23 cellular contexts compared by ENCODE assay signal in the genomic region with DNA sequence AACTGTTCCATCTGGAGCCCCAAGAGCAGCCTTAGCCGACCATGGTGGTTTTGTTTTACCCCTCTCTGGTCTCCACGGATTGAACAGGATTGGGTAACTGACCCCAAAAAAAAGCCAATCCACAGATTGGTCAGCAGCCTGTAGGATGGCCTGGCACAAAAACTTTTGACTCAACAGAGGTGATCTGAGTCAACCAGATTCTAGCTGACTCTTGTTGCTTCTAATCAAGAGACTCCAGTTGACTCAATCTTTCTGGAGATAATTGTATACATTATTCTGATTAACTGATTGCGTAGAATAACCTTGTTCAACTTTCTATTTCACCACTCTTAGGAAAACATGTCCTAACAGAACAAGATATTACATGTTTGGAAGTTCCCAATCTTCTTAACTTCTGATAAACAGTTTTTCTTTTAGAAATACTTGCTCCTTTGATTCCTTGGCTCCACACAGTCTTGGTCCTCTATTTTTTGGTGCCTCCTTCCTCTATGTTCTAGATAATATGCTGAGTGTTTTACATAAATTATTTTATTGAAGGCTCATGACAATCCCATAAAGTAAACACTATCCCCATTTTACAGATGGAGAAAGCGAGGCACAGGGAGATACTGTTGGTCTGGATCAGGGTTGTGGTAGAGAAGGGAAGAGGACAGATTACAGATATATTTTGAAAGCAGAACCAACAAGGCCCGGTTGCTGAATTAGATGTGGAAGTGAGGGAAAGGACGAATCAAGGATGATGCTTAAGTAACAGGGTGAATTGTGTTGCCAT. TPM values are rescaled to one million over a fixed set of nuclear protein-coding genes. Genes with fewer than 3 reads are reported as not detected.
A peak's percentile ranks its signal among the peaks of the same experiment; 100 is the strongest.
DNase-seq lines count a peak whose midpoint lies in the region; ATAC-seq and TF ChIP-seq lines count a peak whose summit lies in the region.
"Had no signal": no experiment of that assay in that cellular context is flagged by ENCODE, and none has a peak within 500 bp of the region (broad histone marks: within the 10 kb centered on the region; RNA-seq: fewer than 3 reads in every experiment).

No MANE protein-coding gene starts in this region.

- DNase-seq in activated T-cell treated with anti-CD3 and anti-CD28 coated beads, Interleukin-2, amount 50 U/mL, for 4 hours, result no peak
- DNase-seq in activated T-cell treated with anti-CD3 and anti-CD28 coated beads for 4 hours (no peak), sigmoid colon (no peak)
- peak; percentile 51 for DNase-seq in T-helper 2 cell treated with Interferon-gamma antibody and Interleukin-4, amounts not matched to agents 5 μg/mL and 100 μg/mL, for 36 hours (ENCODE audit: low spot score)
- DNase-seq in stimulated activated effector memory CD8-positive, alpha-beta T cell treated with anti-CD3 and anti-CD28 coated beads, Interleukin-12 subunit alpha, Interleukin-12 subunit beta, amount 100 ng/mL, for 72 hours (ENCODE audit: low spot score in 2 of 2), result peak in 1 of 2 donors; percentile 65
- DNase-seq: ACHN; activated CD4-positive, CD25-positive, alpha-beta regulatory T cell treated with anti-CD3 and anti-CD28 coated beads, Interleukin-2, amount 50 U/mL, for 72 hours; activated effector memory CD4-positive, alpha-beta T cell treated with anti-CD3 and anti-CD28 coated beads, Interleukin-2, amount 50 U/mL, for 16 hours; body of pancreas; DMS79; gastrocnemius medialis; HFFc6; left ventricle myocardium inferior; MG63; NCI-H1436; pancreas had no signal

- peaks cover 0 to 5% (median 2%) of the 10 kb centered on the region in 4 donors for H3K4me1 ChIP-seq in sigmoid colon
- H3K4me1 ChIP-seq: gastrocnemius medialis, left ventricle myocardium inferior had no signal

- intact Hi-C loops in sigmoid colon (cut with DNase I), result no loop called here

- no peak overlapping the region for H3K27ac Mint-ChIP-seq in T-helper 2 cell treated with Interferon-gamma antibody and Interleukin-4, amounts not matched to agents 5 μg/mL and 100 μg/mL, for 36 hours
- peak overlapping the region; percentile 35 for H3K27ac Mint-ChIP-seq in stimulated activated effector memory CD8-positive, alpha-beta T cell treated with anti-CD3 and anti-CD28 coated beads, Interleukin-12 subunit alpha, Interleukin-12 subunit beta, amount 100 ng/mL, for 72 hours
- H3K27ac Mint-ChIP-seq: HFFc6; natural killer cell treated with Interleukin-12 subunit alpha and Interleukin-12 subunit beta and Interleukin-15 and Interleukin-18, amount 100 ng/mL, for 72 hours had no signal

- TF ChIP-seq EP300 in sigmoid colon (IDR thresholded peaks at IDR 0.05), result no peak

- no peaks in the 10 kb centered on the region for H3K4me1 Mint-ChIP-seq in activated T-cell treated with anti-CD3 and anti-CD28 coated beads, Interleukin-2, amount 50 U/mL, for 4 hours (ENCODE audit: low read depth)
- peaks cover 25% of the 10 kb centered on the region for H3K4me1 Mint-ChIP-seq in T-helper 2 cell treated with Interferon-gamma antibody and Interleukin-4, amounts not matched to agents 5 μg/mL and 100 μg/mL, for 36 hours (ENCODE audit: low read depth)
- peaks cover 25% of the 10 kb centered on the region for H3K4me1 Mint-ChIP-seq in stimulated activated effector memory CD8-positive, alpha-beta T cell treated with anti-CD3 and anti-CD28 coated beads, Interleukin-12 subunit alpha, Interleukin-12 subunit beta, amount 100 ng/mL, for 72 hours

- ATAC-seq in activated T-cell treated with anti-CD3 and anti-CD28 coated beads, Interleukin-2, amount 50 U/mL, for 4 hours, result peak; percentile 25 to 31
- peak; percentile 68 for ATAC-seq in esophagus mucosa
- peak; percentile 68 for ATAC-seq in stimulated activated effector memory CD8-positive, alpha-beta T cell treated with anti-CD3 and anti-CD28 coated beads, Interleukin-12 subunit alpha, Interleukin-12 subunit beta, amount 100 ng/mL, for 72 hours
- no peak for ATAC-seq in HG02973 (IDR thresholded peaks at IDR 0.05; ENCODE audit: unreplicated experiment)
- ATAC-seq in GM21786 (IDR thresholded peaks at IDR 0.05; ENCODE audit: unreplicated experiment), result no peak
- ATAC-seq: body of pancreas, gastrocnemius medialis, Panc1, pancreas had no signal

- H3K9me3 ChIP-seq in sigmoid colon, result peaks cover 0 to 3% (median 0%) of the 10 kb centered on the region in 4 donors
- H3K9me3 ChIP-seq: body of pancreas, MG63, pancreas, vagina had no signal

- H3K27me3 Mint-ChIP-seq in activated T-cell treated with anti-CD3 and anti-CD28 coated beads, Interleukin-2, amount 50 U/mL, for 4 hours (ENCODE audit: low read depth), result peaks cover 2% of the 10 kb centered on the region
- peaks cover 3% of the 10 kb centered on the region for H3K27me3 Mint-ChIP-seq in T-helper 2 cell treated with Interferon-gamma antibody and Interleukin-4, amounts not matched to agents 5 μg/mL and 100 μg/mL, for 36 hours (ENCODE audit: low read depth)

- H3K36me3 Mint-ChIP-seq in activated T-cell treated with anti-CD3 and anti-CD28 coated beads, Interleukin-2, amount 50 U/mL, for 4 hours (ENCODE audit: insufficient read depth), result no peaks in the 10 kb centered on the region
- H3K36me3 Mint-ChIP-seq in T-helper 2 cell treated with Interferon-gamma antibody and Interleukin-4, amounts not matched to agents 5 μg/mL and 100 μg/mL, for 36 hours (ENCODE audit: low read depth), result peaks cover 4% of the 10 kb centered on the region
- no peaks in the 10 kb centered on the region for H3K36me3 Mint-ChIP-seq in stimulated activated effector memory CD8-positive, alpha-beta T cell treated with anti-CD3 and anti-CD28 coated beads, Interleukin-12 subunit alpha, Interleukin-12 subunit beta, amount 100 ng/mL, for 72 hours
- H3K36me3 Mint-ChIP-seq: natural killer cell treated with Interleukin-12 subunit alpha and Interleukin-12 subunit beta and Interleukin-15 and Interleukin-18, amount 100 ng/mL, for 72 hours had no signal

- H3K4me3 Mint-ChIP-seq in activated T-cell treated with anti-CD3 and anti-CD28 coated beads, Interleukin-2, amount 50 U/mL, for 4 hours, result no peak overlapping the region
- no peak overlapping the region for H3K4me3 Mint-ChIP-seq in T-helper 2 cell treated with Interferon-gamma antibody and Interleukin-4, amounts not matched to agents 5 μg/mL and 100 μg/mL, for 36 hours
- peak overlapping the region; percentile 5 for H3K4me3 Mint-ChIP-seq in stimulated activated effector memory CD8-positive, alpha-beta T cell treated with anti-CD3 and anti-CD28 coated beads, Interleukin-12 subunit alpha, Interleukin-12 subunit beta, amount 100 ng/mL, for 72 hours
- H3K4me3 Mint-ChIP-seq: HFFc6; natural killer cell treated with Interleukin-12 subunit alpha and Interleukin-12 subunit beta and Interleukin-15 and Interleukin-18, amount 100 ng/mL, for 72 hours had no signal

- 84 to 94% methylated on average over 6 of the region's 6 CpGs for WGBS in sigmoid colon, 2 donors

- no peak for TF ChIP-seq POLR2A in sigmoid colon (IDR thresholded peaks at IDR 0.05)

- no peak for TF ChIP-seq CTCF in sigmoid colon (IDR thresholded peaks at IDR 0.05)

- no peaks in the 10 kb centered on the region for H3K36me3 ChIP-seq in sigmoid colon
- H3K36me3 ChIP-seq: gastrocnemius medialis, left ventricle myocardium inferior, MG63, pancreas, vagina had no signal

- no peak overlapping the region for H3K4me3 ChIP-seq in sigmoid colon
- H3K4me3 ChIP-seq: body of pancreas, gastrocnemius medialis, hepatocyte, left ventricle myocardium inferior, MG63, pancreas, vagina had no signal

- no peaks in the 10 kb centered on the region for H3K27me3 ChIP-seq in sigmoid colon
- H3K27me3 ChIP-seq: body of pancreas, gastrocnemius medialis, hepatocyte, MG63, pancreas, vagina had no signal

- H3K9me3 Mint-ChIP-seq in activated T-cell treated with anti-CD3 and anti-CD28 coated beads, Interleukin-2, amount 50 U/mL, for 4 hours, result no peaks in the 10 kb centered on the region
- H3K9me3 Mint-ChIP-seq in T-helper 2 cell treated with Interferon-gamma antibody and Interleukin-4, amounts not matched to agents 5 μg/mL and 100 μg/mL, for 36 hours, result no peaks in the 10 kb centered on the region
- peaks cover 2% of the 10 kb centered on the region for H3K9me3 Mint-ChIP-seq in stimulated activated effector memory CD8-positive, alpha-beta T cell treated with anti-CD3 and anti-CD28 coated beads, Interleukin-12 subunit alpha, Interleukin-12 subunit beta, amount 100 ng/mL, for 72 hours
- H3K9me3 Mint-ChIP-seq: HFFc6; natural killer cell treated with Interleukin-12 subunit alpha and Interleukin-12 subunit beta and Interleukin-15 and Interleukin-18, amount 100 ng/mL, for 72 hours had no signal

- no peak overlapping the region for H3K27ac ChIP-seq in sigmoid colon
- H3K27ac ChIP-seq: body of pancreas, gastrocnemius medialis, hepatocyte, left ventricle myocardium inferior, pancreas, vagina had no signal

RNA-seq across cellular contexts. Expression of a gene that starts 11.5 kb away (rescaled TPM):
- total RNA-seq in activated T-cell treated with anti-CD3 and anti-CD28 coated beads, Interleukin-2, amount 50 U/mL, for 4 hours, result 1 to 10 TPM in 1 of 3 donors, under 1 TPM in 2; 0.35 to 1.3 (median 0.90) TPM
- total RNA-seq in esophagus mucosa (4.6 TPM), sigmoid colon (10 to 100 TPM; 16.4 to 21.7 (median 18.8) TPM)
- 1 to 10 TPM; 1.8 to 3.9 (median 3.7) TPM for polyA plus RNA-seq in sigmoid colon

Comparison
In these comparisons a context has a peak if more than half of its experiments do, and no peak if none do; other contexts are left out.
1. ATAC-seq: peak in activated T-cell treated with anti-CD3 and anti-CD28 coated beads, Interleukin-2, amount 50 U/mL, for 4 hours (2 of 2), esophagus mucosa (single experiment) and stimulated activated effector memory CD8-positive, alpha-beta T cell treated with anti-CD3 and anti-CD28 coated beads, Interleukin-12 subunit alpha, Interleukin-12 subunit beta, amount 100 ng/mL, for 72 hours (single experiment); none in HG02973 (single experiment) and GM21786 (single experiment).